ENCODE assay signal across 18 cellular contexts in genomic region chr2:107334311-107334710, GRCh38.
"Had no signal": no experiment of that assay in that cellular context is flagged by ENCODE, and none has a peak within 500 bp of the region (broad histone marks: within the 10 kb centered on the region; RNA-seq: fewer than 3 reads in every experiment).

No MANE protein-coding gene starts in this region.

- H3K27me3 ChIP-seq: breast epithelium, neutrophil, pancreas, sigmoid colon, upper lobe of left lung had no signal

- FAIRE-seq: frontal cortex, pancreas had no signal

- H3K4me1 ChIP-seq: breast epithelium, pancreas, upper lobe of left lung had no signal

- H3K27ac ChIP-seq: breast epithelium, dorsolateral prefrontal cortex, neutrophil, pancreas, sigmoid colon, thoracic aorta, upper lobe of left lung had no signal

- H3K36me3 ChIP-seq: breast epithelium, neutrophil, pancreas, sigmoid colon, thoracic aorta, upper lobe of left lung had no signal

- DNase-seq: activated CD4-positive, alpha-beta T cell treated with anti-CD3 and anti-CD28 coated beads, Interleukin-2, amount 10 ng/mL, durations not matched to agents 7 days and 5 days; activated CD8-positive, alpha-beta T cell treated with anti-CD3 and anti-CD28 coated beads, Interleukin-2, amount 10 ng/mL, durations not matched to agents 7 days and 5 days; activated naive CD4-positive, alpha-beta T cell treated with Interleukin-2 at 50 U/mL for 16 hours; activated naive CD8-positive, alpha-beta T cell treated with anti-CD3 and anti-CD28 coated beads, Interleukin-2, amount 10 ng/mL, durations not matched to agents 7 days and 5 days; activated T-cell treated with anti-CD3 and anti-CD28 coated beads, Interleukin-2, amount 50 U/mL, for 24 hours; aorta; dorsolateral prefrontal cortex; hypothalamus; islet precursor cell; pancreas; sigmoid colon; stimulated activated naive B cell treated with anti-CD40 and anti-IgM and Interleukin-4, amounts not matched to agents 10 μg/mL and 1 μg/mL and 100 μg/mL, for 72 hours; upper lobe of left lung had no signal

- H3K4me3 ChIP-seq: breast epithelium, dorsolateral prefrontal cortex, lung, pancreas, sigmoid colon, thoracic aorta, upper lobe of left lung had no signal

- H3K9me3 ChIP-seq: neutrophil, pancreas, sigmoid colon, thoracic aorta, upper lobe of left lung had no signal
